ENCODE assay signal across 6 cellular contexts in genomic region chr7:100249341-100249740, GRCh38. TPM values are rescaled to one million over a fixed set of nuclear protein-coding genes. Genes with fewer than 3 reads are reported as not detected.
"Had no signal": no experiment of that assay in that cellular context is flagged by ENCODE, and none has a peak within 500 bp of the region (broad histone marks: within the 10 kb centered on the region; RNA-seq: fewer than 3 reads in every experiment).

No MANE protein-coding gene starts in this region.

RNA-seq across cellular contexts. Expression of gene PVRIG, which starts 29.6 kb away (rescaled TPM):
- total RNA-seq: M059J, PC-3, Right ventricle myocardium superior had no signal
- polyA plus RNA-seq: SK-N-SH had no signal

RNA-seq across cellular contexts. Expression of gene SPDYE3, which starts 58.2 kb away (rescaled TPM):
- total RNA-seq: M059J, PC-3, Peyer's patch, Right ventricle myocardium superior, SJSA1 had no signal
- polyA plus RNA-seq: SK-N-SH had no signal
